Comparison of ENCODE assay signal across 10 cellular contexts in the genomic region with DNA sequence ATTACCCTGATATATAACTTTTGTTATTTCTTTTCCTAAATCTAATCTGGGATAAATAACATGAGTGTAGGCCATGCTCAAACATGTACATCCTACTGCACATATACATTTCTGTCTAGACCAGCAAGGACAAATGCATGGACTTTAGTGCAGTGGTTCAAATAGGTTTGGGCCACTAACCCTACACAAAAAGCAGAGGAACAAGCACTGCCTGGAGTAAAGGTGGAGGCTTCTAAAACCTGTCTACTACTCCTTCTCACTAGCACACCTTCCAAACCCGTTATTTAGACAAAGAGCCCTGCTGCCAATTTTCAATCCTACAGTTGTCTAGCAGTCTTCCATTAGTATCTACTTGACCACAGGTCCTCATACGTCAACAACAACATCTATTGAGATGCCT. TPM values are rescaled to one million over a fixed set of nuclear protein-coding genes. Genes with fewer than 3 reads are reported as not detected.
A peak's percentile ranks its signal among the peaks of the same experiment; 100 is the strongest.
DNase-seq lines count a peak whose midpoint lies in the region; ATAC-seq and TF ChIP-seq lines count a peak whose summit lies in the region.
"Had no signal": no experiment of that assay in that cellular context is flagged by ENCODE, and none has a peak within 500 bp of the region (broad histone marks: within the 10 kb centered on the region; RNA-seq: fewer than 3 reads in every experiment).

No MANE protein-coding gene starts in this region.

- H3K27ac ChIP-seq in mammary epithelial cell (ENCODE audit: insufficient read depth, low read depth, low read length), result peak overlapping the region; percentile 56

- CTCF ChIA-PET in mammary epithelial cell (lab: Charles Lee; ENCODE audit: low non-redundant PET), result interaction anchor here (1.4 kb wide), 1 partner anchor 35 kb away, joined by 7 read pairs; a partner anchor contains a TSS

- H3K27me3 ChIP-seq in mammary epithelial cell (ENCODE audit: insufficient read depth, low read length), result no peaks in the 10 kb centered on the region

- no peak overlapping the region for H3K4me3 ChIP-seq in mammary epithelial cell (replicated peaks in 1 of 3; ENCODE audit: insufficient read depth in 1 of 3, low read depth in 2 of 3, low read length in 3 of 3)
- H3K4me3 ChIP-seq: mucosa of descending colon had no signal

- peaks cover 13% of the 10 kb centered on the region for H3K4me1 ChIP-seq in mammary epithelial cell (ENCODE audit: insufficient read depth, low read length)

- H4K20me1 ChIP-seq in mammary epithelial cell (ENCODE audit: insufficient read depth, low read length), result no peaks in the 10 kb centered on the region

- no peaks in the 10 kb centered on the region for H3K79me2 ChIP-seq in mammary epithelial cell (ENCODE audit: insufficient read depth, low read length)

- no peak for TF ChIP-seq CTCF in mammary epithelial cell (conservative IDR thresholded peaks at IDR 0.05 in 1 of 2, IDR thresholded peaks at IDR 0.05 in 1 of 2; ENCODE audit: extremely low read depth in 1 of 2, insufficient read depth in 1 of 2, low read depth in 1 of 2, low read length in 2 of 2)

- H3K4me1 Mint-ChIP-seq in stimulated activated memory B cell treated with anti-CD40 and anti-IgM and Interleukin-4, amounts not matched to agents 10 μg/mL and 1 μg/mL and 100 μg/mL, for 72 hours, result peaks cover 13% of the 10 kb centered on the region

- H3K4me3 Mint-ChIP-seq in stimulated activated memory B cell treated with anti-CD40 and anti-IgM and Interleukin-4, amounts not matched to agents 10 μg/mL and 1 μg/mL and 100 μg/mL, for 72 hours, result no peak overlapping the region
- H3K4me3 Mint-ChIP-seq: activated T-cell treated with anti-CD3 and anti-CD28 coated beads, Interleukin-2, amount 50 U/mL, for 4 hours; stimulated activated naive CD8-positive, alpha-beta T cell treated with anti-CD3 and anti-CD28 coated beads, Interleukin-15, Interleukin-2, amounts not matched to agents 100 ng/mL and 50 ng/mL, for 24 hours had no signal

- H3K4me2 ChIP-seq in mammary epithelial cell (ENCODE audit: insufficient read depth, low read depth, low read length), result no peak overlapping the region

- no peaks in the 10 kb centered on the region for H3K9me3 ChIP-seq in mammary epithelial cell (replicated peaks; ENCODE audit: insufficient read depth, low read length)
- H3K9me3 ChIP-seq: mucosa of descending colon had no signal

- intact Hi-C loops in mammary epithelial cell (cut with micrococcal nuclease), result loop anchor here (2.0 kb wide), 2 partner anchors 28 to 36 kb away; a partner anchor contains a TSS

- peak; percentile 1 for ATAC-seq in GM21390 (IDR thresholded peaks at IDR 0.05; ENCODE audit: unreplicated experiment)
- ATAC-seq in HG03045 (IDR thresholded peaks at IDR 0.05; ENCODE audit: unreplicated experiment), result peak; percentile 8
- no peak for ATAC-seq in stimulated activated memory B cell treated with anti-CD40 and anti-IgM and Interleukin-4, amounts not matched to agents 10 μg/mL and 1 μg/mL and 100 μg/mL, for 72 hours
- ATAC-seq in GM19328 (IDR thresholded peaks at IDR 0.05; ENCODE audit: unreplicated experiment), result no peak

- dilution Hi-C loops in mammary epithelial cell (cut with HindIII; ENCODE audit: low sequenced_read_pairs), result no loop called here

- WGBS in mammary epithelial cell (ENCODE audit: low coverage, missing lambda C conversion rate), result 83% methylated on average over 2 of the region's 2 CpGs

- peak overlapping the region; percentile 80 for H3K27ac Mint-ChIP-seq in stimulated activated memory B cell treated with anti-CD40 and anti-IgM and Interleukin-4, amounts not matched to agents 10 μg/mL and 1 μg/mL and 100 μg/mL, for 72 hours
- H3K27ac Mint-ChIP-seq: stimulated activated naive CD8-positive, alpha-beta T cell treated with anti-CD3 and anti-CD28 coated beads, Interleukin-15, Interleukin-2, amounts not matched to agents 100 ng/mL and 50 ng/mL, for 24 hours had no signal

- H3K36me3 ChIP-seq in mammary epithelial cell (ENCODE audit: insufficient read depth, low read length), result peaks cover 19% of the 10 kb centered on the region

- H3K27me3 Mint-ChIP-seq in stimulated activated memory B cell treated with anti-CD40 and anti-IgM and Interleukin-4, amounts not matched to agents 10 μg/mL and 1 μg/mL and 100 μg/mL, for 72 hours, result no peaks in the 10 kb centered on the region

- DNase-seq in mammary epithelial cell, result no peak
- no peak for DNase-seq in GM19238 (ENCODE audit: insufficient read length, low spot score)
- DNase-seq in NOMO-1 treated with DMSO at 0.1 percent for 48 hours (lab: John Stamatoyannopoulos, UW; ENCODE audit: unreplicated experiment), result no peak

- H3K36me3 Mint-ChIP-seq in stimulated activated memory B cell treated with anti-CD40 and anti-IgM and Interleukin-4, amounts not matched to agents 10 μg/mL and 1 μg/mL and 100 μg/mL, for 72 hours, result no peaks in the 10 kb centered on the region

- H3K9me3 Mint-ChIP-seq in stimulated activated memory B cell treated with anti-CD40 and anti-IgM and Interleukin-4, amounts not matched to agents 10 μg/mL and 1 μg/mL and 100 μg/mL, for 72 hours, result no peaks in the 10 kb centered on the region
- H3K9me3 Mint-ChIP-seq: activated T-cell treated with anti-CD3 and anti-CD28 coated beads, Interleukin-2, amount 50 U/mL, for 4 hours; stimulated activated naive CD8-positive, alpha-beta T cell treated with anti-CD3 and anti-CD28 coated beads, Interleukin-15, Interleukin-2, amounts not matched to agents 100 ng/mL and 50 ng/mL, for 24 hours had no signal

- no TSS peak for BruUV-seq in mammary epithelial cell (replicated peaks; lab: Mats Ljungman, UMichigan)

- H2AFZ ChIP-seq in mammary epithelial cell (ENCODE audit: low read depth, low read length), result no peak overlapping the region

- no peak overlapping the region for H3K9ac ChIP-seq in mammary epithelial cell (ENCODE audit: insufficient read depth, low read length)

- in situ Hi-C loops in mammary epithelial cell (cut with MboI; ENCODE audit: low sequenced_read_pairs in 2 of 2), result no loop called here

RNA-seq across cellular contexts. Expression of a gene that starts 34.8 kb away (rescaled TPM):
- total RNA-seq in mammary epithelial cell, result 10 to 100 TPM; 61.3 to 74.7 TPM
- 37.1 TPM for polyA plus RNA-seq in mammary epithelial cell
- 20.8 TPM for polyA minus RNA-seq in mammary epithelial cell

Comparison
In these comparisons a context has a peak if more than half of its experiments do, and no peak if none do; other contexts are left out.
1. ATAC-seq: peak in GM21390 (single experiment) and HG03045 (single experiment); none in stimulated activated memory B cell treated with anti-CD40 and anti-IgM and Interleukin-4, amounts not matched to agents 10 μg/mL and 1 μg/mL and 100 μg/mL, for 72 hours (single experiment) and GM19328 (single experiment).